19 cellular contexts compared by ENCODE assay signal in the genomic region with DNA sequence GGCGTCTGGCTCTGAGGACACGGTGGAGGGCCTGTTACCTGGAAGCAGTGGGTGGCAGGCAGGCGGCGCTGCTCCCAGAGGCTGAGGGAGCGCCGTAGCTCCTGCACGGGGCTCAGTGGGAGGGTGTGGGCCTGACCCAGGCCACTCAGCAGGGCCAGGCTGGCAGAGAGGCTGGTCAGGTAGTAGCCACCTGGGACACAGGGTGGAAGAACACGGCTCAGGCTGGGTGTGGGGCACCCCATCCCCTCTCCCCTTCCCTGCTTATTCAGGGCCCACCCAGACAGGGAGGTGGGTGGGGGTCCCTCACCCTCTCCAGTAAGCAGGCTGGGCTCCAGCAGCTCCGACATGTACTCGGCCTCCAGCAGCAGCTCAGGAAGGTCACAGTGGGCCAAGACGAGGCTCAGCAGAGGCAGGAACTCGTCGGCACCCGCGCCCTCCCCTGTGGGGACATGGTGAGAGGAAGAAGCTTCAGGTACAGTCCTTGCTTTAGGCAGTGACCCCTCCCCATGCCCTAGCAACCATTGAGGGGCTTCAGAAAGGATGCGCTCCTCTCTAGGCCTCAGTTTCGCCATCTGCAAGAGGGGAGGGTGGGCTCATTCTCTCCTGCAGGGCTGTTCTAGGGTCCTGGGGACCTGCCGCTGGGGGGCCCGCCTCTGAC. TPM values are rescaled to one million over a fixed set of nuclear protein-coding genes. Genes with fewer than 3 reads are reported as not detected.
A peak's percentile ranks its signal among the peaks of the same experiment; 100 is the strongest.
DNase-seq lines count a peak whose midpoint lies in the region; ATAC-seq and TF ChIP-seq lines count a peak whose summit lies in the region.
"Had no signal": no experiment of that assay in that cellular context is flagged by ENCODE, and none has a peak within 500 bp of the region (broad histone marks: within the 10 kb centered on the region; RNA-seq: fewer than 3 reads in every experiment).

No MANE protein-coding gene starts in this region.

- H3K9ac ChIP-seq in MM.1S (ENCODE audit: low read length) = no peak overlapping the region

- DNase-seq in activated naive CD8-positive, alpha-beta T cell treated with anti-CD3 and anti-CD28 coated beads, Interleukin-2, amount 10 ng/mL, durations not matched to agents 7 days and 5 days = peak; percentile 30
- no peak for DNase-seq in activated naive CD8-positive, alpha-beta T cell treated with anti-CD3 and anti-CD28 coated beads, Interleukin-2, amount 50 U/mL, for 24 hours
- DNase-seq in MM.1S (no peak), coronary artery (ENCODE audit: low spot score) (peak; percentile 64), posterior vena cava (ENCODE audit: low spot score) (peak; percentile 72), osteocyte (ENCODE audit: extremely low spot score, unreplicated experiment) (no peak), medulla oblongata (ENCODE audit: extremely low spot score) (no peak), ureter (ENCODE audit: low spot score) (no peak)
- DNase-seq: CD4-positive, CD25-positive, alpha-beta regulatory T cell; EL; HFFc6; KBM-7; NCI-H1436 treated with DMSO at 0.1 percent for 48 hours; NCI-H2081; NCI-H774; PC-9 had no signal

- no peak overlapping the region for H3K27ac ChIP-seq in MM.1S (ENCODE audit: low read length)
- no peak overlapping the region for H3K27ac ChIP-seq in coronary artery
- H3K27ac ChIP-seq: A549, PC-9 had no signal

- no peak overlapping the region for H3K4me2 ChIP-seq in MM.1S (ENCODE audit: low read depth, low read length)
- H3K4me2 ChIP-seq: A549, PC-9 had no signal

- no peaks in the 10 kb centered on the region for H3F3A ChIP-seq in MM.1S (ENCODE audit: insufficient read depth, low read length)

- no peak for ATAC-seq in activated naive CD8-positive, alpha-beta T cell treated with anti-CD3 and anti-CD28 coated beads, Interleukin-2, amount 10 ng/mL, durations not matched to agents 7 days and 5 days (ENCODE audit: low read depth)
- ATAC-seq in activated naive CD8-positive, alpha-beta T cell treated with anti-CD3 and anti-CD28 coated beads, Interleukin-2, amount 50 U/mL, for 24 hours = no peak
- ATAC-seq: A549 had no signal

- H4K20me1 ChIP-seq in MM.1S (ENCODE audit: insufficient read depth, low read length) = no peaks in the 10 kb centered on the region

- no peaks in the 10 kb centered on the region for H3K9me3 ChIP-seq in MM.1S (replicated peaks; ENCODE audit: insufficient read depth, low read length)
- H3K9me3 ChIP-seq: A549 had no signal

- H3K36me3 Mint-ChIP-seq in activated naive CD8-positive, alpha-beta T cell treated with anti-CD3 and anti-CD28 coated beads, Interleukin-2, amount 10 ng/mL, durations not matched to agents 7 days and 5 days = no peaks in the 10 kb centered on the region
- peaks cover 10% of the 10 kb centered on the region for H3K36me3 Mint-ChIP-seq in activated naive CD8-positive, alpha-beta T cell treated with anti-CD3 and anti-CD28 coated beads, Interleukin-2, amount 50 U/mL, for 24 hours (ENCODE audit: low read depth)
- H3K36me3 Mint-ChIP-seq in osteocyte (ENCODE audit: unreplicated experiment) = peaks cover 6% of the 10 kb centered on the region

- H3K79me2 ChIP-seq in MM.1S (ENCODE audit: low read length) = no peaks in the 10 kb centered on the region

- no peak overlapping the region for H2AFZ ChIP-seq in MM.1S (ENCODE audit: low read length)
- H2AFZ ChIP-seq: PC-9 had no signal

- H3K27me3 Mint-ChIP-seq in activated naive CD8-positive, alpha-beta T cell treated with anti-CD3 and anti-CD28 coated beads, Interleukin-2, amount 10 ng/mL, durations not matched to agents 7 days and 5 days = no peaks in the 10 kb centered on the region
- peaks cover 2% of the 10 kb centered on the region for H3K27me3 Mint-ChIP-seq in activated naive CD8-positive, alpha-beta T cell treated with anti-CD3 and anti-CD28 coated beads, Interleukin-2, amount 50 U/mL, for 24 hours
- H3K27me3 Mint-ChIP-seq in osteocyte (ENCODE audit: unreplicated experiment) = no peaks in the 10 kb centered on the region
- H3K27me3 Mint-ChIP-seq: CD4-positive, CD25-positive, alpha-beta regulatory T cell had no signal

- no peak overlapping the region for H3K4me3 ChIP-seq in MM.1S (ENCODE audit: low read length)
- H3K4me3 ChIP-seq in coronary artery = no peak overlapping the region
- H3K4me3 ChIP-seq: A549, PC-9 had no signal

- POLR2A ChIA-PET in activated naive CD8-positive, alpha-beta T cell treated with anti-CD3 and anti-CD28 coated beads, Interleukin-2, amount 10 ng/mL, durations not matched to agents 7 days and 5 days (lab: Charles Lee) = interaction anchor here (2.3 to 8.7 kb wide), 3 partner anchors 16 to 21 kb away, joined by 10 to 94 read pairs (median 32); partner anchors contain the start of gene CD248

- no peak overlapping the region for H3K27ac Mint-ChIP-seq in activated naive CD8-positive, alpha-beta T cell treated with anti-CD3 and anti-CD28 coated beads, Interleukin-2, amount 10 ng/mL, durations not matched to agents 7 days and 5 days
- H3K27ac Mint-ChIP-seq in activated naive CD8-positive, alpha-beta T cell treated with anti-CD3 and anti-CD28 coated beads, Interleukin-2, amount 50 U/mL, for 24 hours = no peak overlapping the region
- no peak overlapping the region for H3K27ac Mint-ChIP-seq in osteocyte (ENCODE audit: unreplicated experiment)
- H3K27ac Mint-ChIP-seq: CD4-positive, CD25-positive, alpha-beta regulatory T cell had no signal

- H3K27me3 ChIP-seq in MM.1S (replicated peaks; ENCODE audit: insufficient read depth, low read length) = peaks cover 55% of the 10 kb centered on the region

- peaks cover 25% of the 10 kb centered on the region for H3K4me1 Mint-ChIP-seq in activated naive CD8-positive, alpha-beta T cell treated with anti-CD3 and anti-CD28 coated beads, Interleukin-2, amount 10 ng/mL, durations not matched to agents 7 days and 5 days
- H3K4me1 Mint-ChIP-seq in activated naive CD8-positive, alpha-beta T cell treated with anti-CD3 and anti-CD28 coated beads, Interleukin-2, amount 50 U/mL, for 24 hours = peaks cover 34% of the 10 kb centered on the region
- peaks cover 48% of the 10 kb centered on the region for H3K4me1 Mint-ChIP-seq in osteocyte (ENCODE audit: unreplicated experiment)

- no peaks in the 10 kb centered on the region for H3K4me1 ChIP-seq in MM.1S (ENCODE audit: low read length)

- no peaks in the 10 kb centered on the region for H3K9me3 Mint-ChIP-seq in activated naive CD8-positive, alpha-beta T cell treated with anti-CD3 and anti-CD28 coated beads, Interleukin-2, amount 10 ng/mL, durations not matched to agents 7 days and 5 days
- H3K9me3 Mint-ChIP-seq in activated naive CD8-positive, alpha-beta T cell treated with anti-CD3 and anti-CD28 coated beads, Interleukin-2, amount 50 U/mL, for 24 hours = no peaks in the 10 kb centered on the region
- no peaks in the 10 kb centered on the region for H3K9me3 Mint-ChIP-seq in osteocyte (ENCODE audit: unreplicated experiment)
- H3K9me3 Mint-ChIP-seq: CD4-positive, CD25-positive, alpha-beta regulatory T cell; HFFc6 had no signal

- intact Hi-C loops in posterior vena cava (cut with DNase I) = no loop called here

- no peak overlapping the region for H3K4me3 Mint-ChIP-seq in activated naive CD8-positive, alpha-beta T cell treated with anti-CD3 and anti-CD28 coated beads, Interleukin-2, amount 10 ng/mL, durations not matched to agents 7 days and 5 days
- H3K4me3 Mint-ChIP-seq in activated naive CD8-positive, alpha-beta T cell treated with anti-CD3 and anti-CD28 coated beads, Interleukin-2, amount 50 U/mL, for 24 hours = no peak overlapping the region
- H3K4me3 Mint-ChIP-seq in osteocyte (ENCODE audit: unreplicated experiment) = no peak overlapping the region

- TF ChIP-seq CTCF in MM.1S (IDR thresholded peaks at IDR 0.05; ENCODE audit: low read length) (peak; percentile 7; the same call in 1 of the 2 replicates), coronary artery (IDR thresholded peaks at IDR 0.05) (no peak), osteocyte (IDR thresholded peaks at IDR 0.05) (no peak)

- no peaks in the 10 kb centered on the region for H3K36me3 ChIP-seq in MM.1S (replicated peaks; ENCODE audit: insufficient read depth, low read length)

- H3K9me2 ChIP-seq in MM.1S (replicated peaks; ENCODE audit: insufficient read depth, low read length) = no peaks in the 10 kb centered on the region

RNA-seq across cellular contexts. Expression of gene RIN1, which starts 2.9 kb away (rescaled TPM):
- total RNA-seq in activated naive CD8-positive, alpha-beta T cell treated with anti-CD3 and anti-CD28 coated beads, Interleukin-2, amount 10 ng/mL, durations not matched to agents 7 days and 5 days = 1 to 10 TPM; 3.0 to 5.7 TPM
- total RNA-seq in posterior vena cava (1 to 10 TPM; 5.4 to 7.4 TPM), osteocyte (21.0 and 23.6 TPM in 2 replicates), ureter (16.7 TPM)

RNA-seq across cellular contexts. Expression of gene BRMS1, which starts 11.6 kb away (rescaled TPM):
- 10 to 100 TPM; 45.4 to 47.8 TPM for total RNA-seq in activated naive CD8-positive, alpha-beta T cell treated with anti-CD3 and anti-CD28 coated beads, Interleukin-2, amount 10 ng/mL, durations not matched to agents 7 days and 5 days
- total RNA-seq in posterior vena cava = 10 to 100 TPM; 20.4 to 22.0 TPM
- total RNA-seq in osteocyte = 32.3 and 33.4 TPM in 2 replicates
- 25.7 TPM for total RNA-seq in ureter

RNA-seq across cellular contexts. Expression of gene B4GAT1, which starts 14.1 kb away (rescaled TPM):
- total RNA-seq in activated naive CD8-positive, alpha-beta T cell treated with anti-CD3 and anti-CD28 coated beads, Interleukin-2, amount 10 ng/mL, durations not matched to agents 7 days and 5 days = 1 to 10 TPM; 9.5 to 9.7 TPM
- 10 to 100 TPM; 16.5 to 20.0 TPM for total RNA-seq in posterior vena cava
- total RNA-seq in osteocyte = 31.0 and 32.7 TPM in 2 replicates
- 15.2 TPM for total RNA-seq in ureter

RNA-seq across cellular contexts. Expression of gene CD248, which starts 16.5 kb away (rescaled TPM):
- 10 to 100 TPM; 80.3 to 85.5 TPM for total RNA-seq in activated naive CD8-positive, alpha-beta T cell treated with anti-CD3 and anti-CD28 coated beads, Interleukin-2, amount 10 ng/mL, durations not matched to agents 7 days and 5 days
- total RNA-seq in posterior vena cava = 100 to 1,000 TPM in 1 of 2 donors, 10 to 100 TPM in 1; 67.5 to 248 TPM
- 68.7 and 70.9 TPM in 2 replicates for total RNA-seq in osteocyte
- total RNA-seq in ureter = 49.2 TPM
- total RNA-seq: H4, NCI-H460, PC-9 had no signal

RNA-seq across cellular contexts. Expression of gene SLC29A2, which starts 38.2 kb away (rescaled TPM):
- total RNA-seq in activated naive CD8-positive, alpha-beta T cell treated with anti-CD3 and anti-CD28 coated beads, Interleukin-2, amount 10 ng/mL, durations not matched to agents 7 days and 5 days = 10 to 100 TPM; 11.2 to 12.1 TPM
- 1 to 10 TPM; 1.7 to 2.0 TPM for total RNA-seq in posterior vena cava
- total RNA-seq in osteocyte = 2.0 and 3.6 TPM in 2 replicates
- 13.0 TPM for total RNA-seq in ureter
- total RNA-seq: HFFc6 had no signal

Comparison
In these comparisons a context has a peak if more than half of its experiments do, and no peak if none do; other contexts are left out.
1. DNase-seq: peak in activated naive CD8-positive, alpha-beta T cell treated with anti-CD3 and anti-CD28 coated beads, Interleukin-2, amount 10 ng/mL, durations not matched to agents 7 days and 5 days (single experiment), coronary artery (single experiment) and posterior vena cava (single experiment); none in activated naive CD8-positive, alpha-beta T cell treated with anti-CD3 and anti-CD28 coated beads, Interleukin-2, amount 50 U/mL, for 24 hours (single experiment), MM.1S (single experiment), osteocyte (single experiment), medulla oblongata (single experiment) and ureter (single experiment).